29 cellular contexts compared by ENCODE assay signal in genomic region chr9:131030239-131030977, GRCh38. TPM values are rescaled to one million over a fixed set of nuclear protein-coding genes. Genes with fewer than 3 reads are reported as not detected.
"Had no signal": no experiment of that assay in that cellular context is flagged by ENCODE, and none has a peak within 500 bp of the region (broad histone marks: within the 10 kb centered on the region; RNA-seq: fewer than 3 reads in every experiment).

No MANE protein-coding gene starts in this region.

- H3K36me3 ChIP-seq: left lung, lower lobe of right lung, pancreas, right atrium auricular region, stomach, thyroid gland, transverse colon, upper lobe of left lung, vagina had no signal

- H3K4me3 ChIP-seq: left lung, lower lobe of right lung, pancreas, psoas muscle, right atrium auricular region, skin epidermis, stomach, testis, thyroid gland, transverse colon, upper lobe of left lung, vagina had no signal

- H3K9me3 ChIP-seq: left lung, lower lobe of right lung, pancreas, psoas muscle, right atrium auricular region, stomach, testis, thyroid gland, transverse colon, upper lobe of left lung, vagina had no signal

- ATAC-seq: left colon; left lung; lower lobe of right lung; naive thymus-derived CD8-positive, alpha-beta T cell; pancreas; psoas muscle; sciatic nerve; stimulated activated naive B cell treated with anti-CD40 and anti-IgM and Interleukin-4, amounts not matched to agents 10 μg/mL and 1 μg/mL and 100 μg/mL, for 72 hours; stimulated activated naive CD8-positive, alpha-beta T cell treated with anti-CD3 and anti-CD28 coated beads, Interleukin-15, Interleukin-2, amounts not matched to agents 100 U/mL and 50 U/mL, for 24 hours had no signal

- H3K4me1 Mint-ChIP-seq: immature natural killer cell, nephron had no signal

- DNase-seq: hypothalamus; immature natural killer cell; kidney; left colon; lower lobe of right lung; mammary epithelial cell; mesenchymal stem cell; naive thymus-derived CD8-positive, alpha-beta T cell; pancreas; psoas muscle; stimulated activated CD4-positive, alpha-beta T cell treated with anti-CD3 and anti-CD28 coated beads, Interleukin-12 subunit alpha, Interleukin-12 subunit beta, amount 100 ng/mL, for 4 hours; stimulated activated CD4-positive, alpha-beta T cell treated with anti-CD3 and anti-CD28 coated beads, Interleukin-15, amount 100 ng/mL, for 24 hours; stimulated activated CD4-positive, alpha-beta T cell treated with anti-CD3 and anti-CD28 coated beads, Interleukin-2, amount 100 ng/mL, for 24 hours; stimulated activated CD4-positive, alpha-beta T cell treated with anti-CD3 and anti-CD28 coated beads, Interleukin-4, amount 100 ng/mL, for 1 hour; stimulated activated naive B cell treated with anti-CD40 and anti-IgM and Interleukin-4, amounts not matched to agents 10 μg/mL and 1 μg/mL and 100 μg/mL, for 72 hours; stimulated activated naive CD8-positive, alpha-beta T cell treated with anti-CD3 and anti-CD28 coated beads, Interleukin-15, Interleukin-2, amounts not matched to agents 100 U/mL and 50 U/mL, for 24 hours; stomach; testis; thyroid gland; transverse colon; upper lobe of left lung had no signal

- H3K27me3 ChIP-seq: pancreas, right atrium auricular region, testis, thyroid gland, transverse colon, upper lobe of left lung, vagina had no signal

- H3K36me3 Mint-ChIP-seq: immature natural killer cell; naive thymus-derived CD8-positive, alpha-beta T cell; stimulated activated naive B cell treated with anti-CD40 and anti-IgM and Interleukin-4, amounts not matched to agents 10 μg/mL and 1 μg/mL and 100 μg/mL, for 72 hours had no signal

- H3K4me3 Mint-ChIP-seq: immature natural killer cell; naive thymus-derived CD8-positive, alpha-beta T cell; nephron; neural crest cell; stimulated activated naive B cell treated with anti-CD40 and anti-IgM and Interleukin-4, amounts not matched to agents 10 μg/mL and 1 μg/mL and 100 μg/mL, for 72 hours had no signal

- H3K9me3 Mint-ChIP-seq: immature natural killer cell; nephron; neural crest cell; stimulated activated naive B cell treated with anti-CD40 and anti-IgM and Interleukin-4, amounts not matched to agents 10 μg/mL and 1 μg/mL and 100 μg/mL, for 72 hours had no signal

- H3K27ac ChIP-seq: left lung, lower lobe of right lung, pancreas, psoas muscle, right atrium auricular region, skin epidermis, stomach, testis, thyroid gland, transverse colon, upper lobe of left lung, vagina had no signal

- H3K27ac Mint-ChIP-seq: immature natural killer cell; naive thymus-derived CD8-positive, alpha-beta T cell; nephron; stimulated activated naive B cell treated with anti-CD40 and anti-IgM and Interleukin-4, amounts not matched to agents 10 μg/mL and 1 μg/mL and 100 μg/mL, for 72 hours had no signal

- H3K4me1 ChIP-seq: left lung, lower lobe of right lung, pancreas, psoas muscle, right atrium auricular region, stomach, thyroid gland, transverse colon, upper lobe of left lung, vagina had no signal

- FAIRE-seq: islet of Langerhans, kidney, pancreas had no signal

RNA-seq across cellular contexts. Expression of gene LAMC3, which starts 21.4 kb away (rescaled TPM):
- total RNA-seq: mammary epithelial cell had no signal
- polyA plus RNA-seq: immature natural killer cell had no signal
